In the genomic region with DNA sequence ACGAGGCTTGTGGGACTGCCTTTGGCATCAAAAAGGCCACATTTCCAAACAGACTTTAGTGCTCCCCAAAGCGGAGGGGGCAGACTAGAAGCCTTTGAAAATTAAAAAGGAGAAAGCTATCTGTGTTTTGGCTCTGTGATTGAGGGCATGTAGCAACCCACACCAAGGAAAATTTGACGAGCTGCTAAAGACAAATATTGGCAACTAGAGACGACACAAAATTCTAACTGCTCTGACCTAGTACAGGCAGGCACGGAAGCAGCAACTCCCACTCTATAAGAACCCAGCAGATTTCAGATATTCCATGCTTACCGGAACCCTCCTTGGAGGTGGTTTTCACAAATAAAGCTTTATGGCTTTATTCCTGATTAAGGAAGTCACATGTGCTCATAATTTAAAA, we compare ENCODE assay signal across 21 cellular contexts.
DNase-seq lines count a peak whose midpoint lies in the region; ATAC-seq and TF ChIP-seq lines count a peak whose summit lies in the region.
"Had no signal": no experiment of that assay in that cellular context is flagged by ENCODE, and none has a peak within 500 bp of the region (broad histone marks: within the 10 kb centered on the region; RNA-seq: fewer than 3 reads in every experiment).

No MANE protein-coding gene starts in this region.

- no peak overlapping the region for H3K4me3 ChIP-seq in right cardiac atrium (ENCODE audit: low read length)
- H3K4me3 ChIP-seq: Peyer's patch, prostate gland had no signal

- no peaks in the 10 kb centered on the region for H3K9me3 ChIP-seq in right cardiac atrium (ENCODE audit: control insufficient read depth, low read length)
- H3K9me3 ChIP-seq: Peyer's patch, prostate gland had no signal

- H3K27me3 Mint-ChIP-seq in stimulated activated memory B cell treated with anti-CD40 and anti-IgM and Interleukin-4, amounts not matched to agents 10 μg/mL and 1 μg/mL and 100 μg/mL, for 72 hours: no peaks in the 10 kb centered on the region
- H3K27me3 Mint-ChIP-seq: stimulated activated naive CD8-positive, alpha-beta T cell treated with anti-CD3 and anti-CD28 coated beads, Interleukin-15, Interleukin-2, amounts not matched to agents 100 ng/mL and 50 ng/mL, for 24 hours had no signal

- intact Hi-C loops in right cardiac atrium (cut with DNase I): loop anchor here in 1 of 4 donors (10.0 kb wide), 1 partner anchor 54 kb away; no protein-coding TSS in a partner anchor

- no peak overlapping the region for H3K4me3 Mint-ChIP-seq in stimulated activated memory B cell treated with anti-CD40 and anti-IgM and Interleukin-4, amounts not matched to agents 10 μg/mL and 1 μg/mL and 100 μg/mL, for 72 hours
- H3K4me3 Mint-ChIP-seq: stimulated activated naive CD8-positive, alpha-beta T cell treated with anti-CD3 and anti-CD28 coated beads, Interleukin-15, Interleukin-2, amounts not matched to agents 100 ng/mL and 50 ng/mL, for 24 hours; T-helper 1 cell treated with Interleukin-12 subunit alpha and Interleukin-12 subunit beta and Interleukin-4 antibody, amounts not matched to agents 30 μg/mL and 1 μg/mL, for 36 hours had no signal

- POLR2A ChIA-PET in RWPE1 (lab: Yijun Ruan, JAX; ENCODE audit: low non-redundant PET): no interaction called here

- peaks cover 26% of the 10 kb centered on the region for H3K4me1 Mint-ChIP-seq in stimulated activated memory B cell treated with anti-CD40 and anti-IgM and Interleukin-4, amounts not matched to agents 10 μg/mL and 1 μg/mL and 100 μg/mL, for 72 hours

- H3K9me3 Mint-ChIP-seq in stimulated activated memory B cell treated with anti-CD40 and anti-IgM and Interleukin-4, amounts not matched to agents 10 μg/mL and 1 μg/mL and 100 μg/mL, for 72 hours: peaks cover 3% of the 10 kb centered on the region
- H3K9me3 Mint-ChIP-seq: stimulated activated naive CD8-positive, alpha-beta T cell treated with anti-CD3 and anti-CD28 coated beads, Interleukin-15, Interleukin-2, amounts not matched to agents 100 ng/mL and 50 ng/mL, for 24 hours; T-helper 1 cell treated with Interleukin-12 subunit alpha and Interleukin-12 subunit beta and Interleukin-4 antibody, amounts not matched to agents 30 μg/mL and 1 μg/mL, for 36 hours had no signal

- CTCF ChIA-PET in RWPE1 (lab: Yijun Ruan, JAX): interaction anchor here (0.5 kb wide), 1 partner anchor 88 kb away, joined by 7 read pairs; no protein-coding TSS in a partner anchor

- peaks cover 4% of the 10 kb centered on the region for H3K4me1 ChIP-seq in right cardiac atrium (ENCODE audit: control insufficient read depth, insufficient read depth, low read length)
- H3K4me1 ChIP-seq: Peyer's patch, prostate gland had no signal

- H3K27ac ChIP-seq in C4-2B: peak overlapping the region; percentile 49
- peak overlapping the region; percentile 57 for H3K27ac ChIP-seq in right cardiac atrium (ENCODE audit: low read length)
- no peak overlapping the region for H3K27ac ChIP-seq in RWPE1
- H3K27ac ChIP-seq: Peyer's patch, prostate gland had no signal

- DNase-seq in cerebellar cortex (ENCODE audit: low spot score) (peak; percentile 24), right cardiac atrium (no peak), RWPE1 (ENCODE audit: low spot score) (no peak), GOT3 (lab: John Stamatoyannopoulos, UW) (no peak), DMS153 treated with DMSO at 0.1 percent for 48 hours (lab: John Stamatoyannopoulos, UW; ENCODE audit: unreplicated experiment) (no peak)
- no peak for DNase-seq in stimulated activated CD4-positive, alpha-beta T cell treated with anti-CD3 and anti-CD28 coated beads, Interleukin-15, amount 100 ng/mL, for 24 hours
- DNase-seq: ACHN; activated CD4-positive, alpha-beta T cell treated with anti-CD3 and anti-CD28 coated beads, Interleukin-2, amount 50 U/mL, for 4 hours; activated CD8-positive, alpha-beta memory T cell treated with anti-CD3 and anti-CD28 coated beads, Interleukin-2, amount 50 U/mL, for 48 hours; Calu3; dermis blood vessel endothelial cell; EL; NCI-H1105; stimulated activated CD4-positive, alpha-beta T cell treated with anti-CD3 and anti-CD28 coated beads, Interleukin-4, amount 100 ng/mL, for 24 hours; trophoblast cell had no signal

- ATAC-seq in right cardiac atrium: peak; percentile 69 to 79
- ATAC-seq in stimulated activated memory B cell treated with anti-CD40 and anti-IgM and Interleukin-4, amounts not matched to agents 10 μg/mL and 1 μg/mL and 100 μg/mL, for 72 hours: no peak

- H3K27ac Mint-ChIP-seq in stimulated activated memory B cell treated with anti-CD40 and anti-IgM and Interleukin-4, amounts not matched to agents 10 μg/mL and 1 μg/mL and 100 μg/mL, for 72 hours: peak overlapping the region; percentile 34
- H3K27ac Mint-ChIP-seq: stimulated activated naive CD8-positive, alpha-beta T cell treated with anti-CD3 and anti-CD28 coated beads, Interleukin-15, Interleukin-2, amounts not matched to agents 100 ng/mL and 50 ng/mL, for 24 hours; T-helper 1 cell treated with Interleukin-12 subunit alpha and Interleukin-12 subunit beta and Interleukin-4 antibody, amounts not matched to agents 30 μg/mL and 1 μg/mL, for 36 hours had no signal

- TF ChIP-seq CTCF in C4-2B (conservative IDR thresholded peaks at IDR 0.05) (no peak), RWPE1 (conservative IDR thresholded peaks at IDR 0.05; ENCODE audit: low read depth) (no peak)

- 60% methylated on average over 6 of the region's 6 CpGs for WGBS in right cardiac atrium

- no peaks in the 10 kb centered on the region for H3K27me3 ChIP-seq in right cardiac atrium (ENCODE audit: control insufficient read depth, insufficient read depth)
- H3K27me3 ChIP-seq: Peyer's patch had no signal

- H3K36me3 Mint-ChIP-seq in stimulated activated memory B cell treated with anti-CD40 and anti-IgM and Interleukin-4, amounts not matched to agents 10 μg/mL and 1 μg/mL and 100 μg/mL, for 72 hours: peaks cover 30% of the 10 kb centered on the region
